ENCODE assay signal across 1 cellular context in genomic region chr15:32819406-32819930, GRCh38.
TF ChIP-seq lines count a peak whose summit lies in the region.

No MANE protein-coding gene starts in this region.

TF ChIP-seq in GM23338, 12 proteins besides CTCF, POLR2A, EP300 and RAD21 (continued from another document):
- TF ChIP-seq ZNF462 (CRISPR knock-in tag; IDR thresholded peaks at IDR 0.05): no peak
